12 cellular contexts compared by ENCODE assay signal in the genomic region with DNA sequence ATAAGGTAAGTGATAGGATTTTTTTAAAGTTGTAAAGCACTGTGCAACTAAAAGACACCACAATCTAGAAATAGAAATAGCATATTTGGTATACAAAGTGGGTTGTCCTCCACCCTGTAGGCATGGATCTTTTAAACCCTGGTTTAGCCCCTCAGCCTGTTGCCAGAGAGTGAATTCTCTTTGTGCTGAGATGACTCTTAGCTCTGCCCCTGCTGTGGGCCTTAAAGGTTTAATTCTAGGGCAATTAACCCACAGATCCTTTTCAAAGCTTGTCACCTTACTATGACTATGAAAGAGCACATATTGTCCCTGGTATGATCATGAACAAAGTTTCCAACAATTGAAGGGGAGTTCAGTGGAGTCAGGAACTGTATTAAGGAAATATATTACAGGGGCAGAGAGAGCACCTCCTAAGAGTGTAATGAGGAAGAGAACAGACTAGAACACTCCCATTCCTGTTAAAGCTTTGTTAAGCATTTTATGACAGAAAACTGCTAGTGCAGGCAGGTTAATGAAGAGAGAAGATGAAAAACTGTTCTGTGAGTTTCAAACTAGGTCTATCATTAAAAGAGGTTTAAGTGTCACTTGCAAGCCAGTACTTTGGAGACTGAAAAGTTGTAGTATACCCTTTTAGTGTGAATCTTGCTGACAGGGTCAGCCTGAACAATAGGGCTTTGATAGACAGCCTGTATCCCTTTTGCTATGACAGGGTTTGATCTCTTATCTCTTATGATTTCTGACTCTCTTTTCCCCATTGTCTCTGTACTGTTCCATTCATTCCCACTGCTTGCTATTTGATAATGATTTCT.
DNase-seq lines count a peak whose midpoint lies in the region; ATAC-seq and TF ChIP-seq lines count a peak whose summit lies in the region.
"Had no signal": no experiment of that assay in that cellular context is flagged by ENCODE, and none has a peak within 500 bp of the region (broad histone marks: within the 10 kb centered on the region; RNA-seq: fewer than 3 reads in every experiment).

No MANE protein-coding gene starts in this region.

- CTCF ChIA-PET in Panc1 (lab: Charles Lee) = no interaction called here

- in situ Hi-C loops in Panc1 (cut with HindIII; ENCODE audit: low pct_unique_long_range_greater_than_20kb, low sequenced_read_pairs) = no loop called here

- H3K9me3 Mint-ChIP-seq in activated T-cell treated with anti-CD3 and anti-CD28 coated beads, Interleukin-2, amount 50 U/mL, for 4 hours = no peaks in the 10 kb centered on the region
- H3K9me3 Mint-ChIP-seq in endodermal cell = no peaks in the 10 kb centered on the region
- no peaks in the 10 kb centered on the region for H3K9me3 Mint-ChIP-seq in stimulated activated effector memory CD8-positive, alpha-beta T cell treated with anti-CD3 and anti-CD28 coated beads, Interleukin-12 subunit alpha, Interleukin-12 subunit beta, amount 100 ng/mL, for 72 hours

- H3K36me3 ChIP-seq in Panc1 (ENCODE audit: control insufficient read depth, insufficient read depth, low read length) (no peaks in the 10 kb centered on the region), endodermal cell (ENCODE audit: control insufficient read depth, insufficient read depth, low read length) (no peaks in the 10 kb centered on the region)
- H3K36me3 ChIP-seq: MG63, spleen had no signal

- intact Hi-C loops in Panc1 (cut with micrococcal nuclease; ENCODE audit: unreplicated experiment) = no loop called here

- H3K4me3 ChIP-seq in Panc1 (ENCODE audit: low read depth in 2 of 2, low read length in 2 of 2) = no peak overlapping the region
- no peak overlapping the region for H3K4me3 ChIP-seq in endodermal cell (ENCODE audit: low read length)
- H3K4me3 ChIP-seq: MG63, spleen had no signal

- TF ChIP-seq CTCF in Panc1 (IDR thresholded peaks at IDR 0.05) (no peak), endodermal cell (conservative IDR thresholded peaks at IDR 0.05) (no peak)

- no peak overlapping the region for H3K27ac Mint-ChIP-seq in endodermal cell
- H3K27ac Mint-ChIP-seq in stimulated activated effector memory CD8-positive, alpha-beta T cell treated with anti-CD3 and anti-CD28 coated beads, Interleukin-12 subunit alpha, Interleukin-12 subunit beta, amount 100 ng/mL, for 72 hours = peak overlapping the region; percentile 48
- H3K27ac Mint-ChIP-seq: B cell had no signal

- BruUV-seq in Panc1 (replicated peaks; lab: Mats Ljungman, UMichigan) = no TSS peak

- no peaks in the 10 kb centered on the region; the same call in 1 of the 2 replicates for H3K9me3 ChIP-seq in Panc1 (ENCODE audit: control insufficient read depth, insufficient read depth, low read depth, low read length)
- H3K9me3 ChIP-seq in endodermal cell (ENCODE audit: control insufficient read depth, low read length) = no peaks in the 10 kb centered on the region
- H3K9me3 ChIP-seq: MG63, spleen had no signal

- POLR2A ChIA-PET in Panc1 (lab: Charles Lee) = interaction anchor here (0.7 kb wide), 2 partner anchors 10 to 79 kb away, joined by 3 to 6 read pairs; no protein-coding TSS in a partner anchor

- DNase-seq in activated T-cell treated with anti-CD3 and anti-CD28 coated beads, Interleukin-2, amount 50 U/mL, for 4 hours = no peak
- DNase-seq in activated T-cell treated with anti-CD3 and anti-CD28 coated beads, Interleukin-2, amount 50 U/mL, for 1 hour = no peak
- DNase-seq in Panc1 (ENCODE audit: low read depth, low spot score) = no peak
- peak; percentile 65 for DNase-seq in endodermal cell
- DNase-seq in stimulated activated effector memory CD8-positive, alpha-beta T cell treated with anti-CD3 and anti-CD28 coated beads, Interleukin-12 subunit alpha, Interleukin-12 subunit beta, amount 100 ng/mL, for 72 hours (ENCODE audit: low spot score in 2 of 2) = no peak
- DNase-seq in HUDEP-2 (lab: John Stamatoyannopoulos, UW; ENCODE audit: unreplicated experiment in 76 of 76) = no peak
- DNase-seq: activated gamma-delta T cell treated with Interleukin-2 at 50 U/mL for 16 hours, MG63, spleen had no signal

- no peaks in the 10 kb centered on the region for H3K27me3 Mint-ChIP-seq in activated T-cell treated with anti-CD3 and anti-CD28 coated beads, Interleukin-2, amount 50 U/mL, for 4 hours (ENCODE audit: low read depth)
- no peaks in the 10 kb centered on the region for H3K27me3 Mint-ChIP-seq in endodermal cell (ENCODE audit: insufficient read depth)
- H3K27me3 Mint-ChIP-seq: B cell had no signal

- no peaks in the 10 kb centered on the region for H3K27me3 ChIP-seq in Panc1 (ENCODE audit: control insufficient read depth, insufficient read depth, low read length)
- H3K27me3 ChIP-seq in endodermal cell (ENCODE audit: control insufficient read depth, insufficient read depth, low read length, poor library complexity, severe bottlenecking) = no peaks in the 10 kb centered on the region
- H3K27me3 ChIP-seq: MG63, spleen had no signal

- no peak overlapping the region for H3K9ac ChIP-seq in endodermal cell (ENCODE audit: extremely low read depth, low read length, poor library complexity, severe bottlenecking)

- H3K4me1 ChIP-seq in Panc1 (ENCODE audit: control insufficient read depth, insufficient read depth, low read length) = peaks cover 17% of the 10 kb centered on the region
- H3K4me1 ChIP-seq in endodermal cell (ENCODE audit: control insufficient read depth, insufficient read depth, low read length) = peaks cover 6% of the 10 kb centered on the region

- H3K36me3 Mint-ChIP-seq in activated T-cell treated with anti-CD3 and anti-CD28 coated beads, Interleukin-2, amount 50 U/mL, for 4 hours (ENCODE audit: insufficient read depth) = no peaks in the 10 kb centered on the region
- no peaks in the 10 kb centered on the region for H3K36me3 Mint-ChIP-seq in endodermal cell (ENCODE audit: low read depth)
- H3K36me3 Mint-ChIP-seq in stimulated activated effector memory CD8-positive, alpha-beta T cell treated with anti-CD3 and anti-CD28 coated beads, Interleukin-12 subunit alpha, Interleukin-12 subunit beta, amount 100 ng/mL, for 72 hours = no peaks in the 10 kb centered on the region

- no peak overlapping the region for H3K4me3 Mint-ChIP-seq in activated T-cell treated with anti-CD3 and anti-CD28 coated beads, Interleukin-2, amount 50 U/mL, for 4 hours
- no peak overlapping the region for H3K4me3 Mint-ChIP-seq in endodermal cell
- H3K4me3 Mint-ChIP-seq in stimulated activated effector memory CD8-positive, alpha-beta T cell treated with anti-CD3 and anti-CD28 coated beads, Interleukin-12 subunit alpha, Interleukin-12 subunit beta, amount 100 ng/mL, for 72 hours = no peak overlapping the region
- H3K4me3 Mint-ChIP-seq: B cell had no signal

- ATAC-seq in activated T-cell treated with anti-CD3 and anti-CD28 coated beads, Interleukin-2, amount 50 U/mL, for 4 hours = peak; percentile 49 to 61
- ATAC-seq in Panc1 (no peak), HG03521 (IDR thresholded peaks at IDR 0.05; ENCODE audit: unreplicated experiment) (no peak), HG03571 (IDR thresholded peaks at IDR 0.05; ENCODE audit: unreplicated experiment) (no peak)
- ATAC-seq in stimulated activated effector memory CD8-positive, alpha-beta T cell treated with anti-CD3 and anti-CD28 coated beads, Interleukin-12 subunit alpha, Interleukin-12 subunit beta, amount 100 ng/mL, for 72 hours = peak; percentile 77

- H3K27ac ChIP-seq in Panc1 (ENCODE audit: low read length) (peak overlapping the region; percentile 76), endodermal cell (ENCODE audit: low read depth, low read length) (peak overlapping the region; percentile 49)
- H3K27ac ChIP-seq: spleen had no signal

- peaks cover 22% of the 10 kb centered on the region for H3K4me1 Mint-ChIP-seq in activated T-cell treated with anti-CD3 and anti-CD28 coated beads, Interleukin-2, amount 50 U/mL, for 4 hours (ENCODE audit: low read depth)
- peaks cover 10% of the 10 kb centered on the region for H3K4me1 Mint-ChIP-seq in endodermal cell
- peaks cover 36% of the 10 kb centered on the region for H3K4me1 Mint-ChIP-seq in stimulated activated effector memory CD8-positive, alpha-beta T cell treated with anti-CD3 and anti-CD28 coated beads, Interleukin-12 subunit alpha, Interleukin-12 subunit beta, amount 100 ng/mL, for 72 hours
- H3K4me1 Mint-ChIP-seq: B cell had no signal

Comparison
In these comparisons a context has a peak if more than half of its experiments do, and no peak if none do; other contexts are left out.
1. ATAC-seq: peak in activated T-cell treated with anti-CD3 and anti-CD28 coated beads, Interleukin-2, amount 50 U/mL, for 4 hours (2 of 2) and stimulated activated effector memory CD8-positive, alpha-beta T cell treated with anti-CD3 and anti-CD28 coated beads, Interleukin-12 subunit alpha, Interleukin-12 subunit beta, amount 100 ng/mL, for 72 hours (single experiment); none in Panc1 (single experiment), HG03521 (single experiment) and HG03571 (single experiment).